ENCODE assay signal across 19 cellular contexts in the genomic region with DNA sequence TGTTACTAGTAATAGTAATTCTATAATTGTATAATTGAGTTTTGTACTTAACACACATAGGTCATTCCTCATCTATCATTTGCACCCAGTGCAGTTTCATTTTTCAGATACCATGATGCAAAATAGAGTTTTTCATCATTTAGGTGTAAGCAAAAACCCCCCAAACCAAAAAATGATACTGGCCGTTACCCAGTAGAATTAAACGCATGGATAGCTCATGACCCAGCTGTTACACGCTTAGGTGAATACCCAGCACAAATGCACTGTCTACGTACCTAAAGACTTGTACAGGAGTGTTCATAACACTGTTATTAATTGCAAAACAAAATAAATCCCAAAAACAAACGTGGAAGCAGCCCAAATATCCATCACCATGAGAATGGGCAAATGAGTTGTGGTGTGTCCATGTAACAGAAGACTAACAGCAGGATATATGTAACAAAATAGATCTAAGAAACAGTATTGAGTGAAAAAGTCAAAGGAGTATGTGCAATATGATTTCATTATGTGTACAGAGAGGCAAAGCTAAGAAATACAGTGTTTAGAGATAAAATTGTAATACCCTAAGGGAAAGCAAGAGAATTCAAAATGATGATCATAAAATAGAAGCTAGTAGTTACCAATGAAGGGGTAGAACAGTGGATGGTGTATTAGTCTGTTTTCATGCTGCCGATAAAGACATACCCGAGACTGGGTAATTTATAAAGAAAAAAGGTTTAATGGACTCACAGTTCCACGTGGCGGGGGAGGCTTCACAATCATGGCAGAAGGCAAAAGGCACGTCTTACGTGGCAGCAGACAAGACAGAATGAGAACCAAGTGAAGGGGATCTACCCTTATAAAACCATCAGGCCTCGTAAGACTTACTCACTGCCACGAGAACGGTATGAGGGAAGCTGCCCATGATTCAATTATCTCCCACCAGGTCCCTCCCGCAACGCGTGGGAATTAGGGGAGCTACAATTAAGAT.
"Had no signal": no experiment of that assay in that cellular context is flagged by ENCODE, and none has a peak within 500 bp of the region (broad histone marks: within the 10 kb centered on the region; RNA-seq: fewer than 3 reads in every experiment).

No MANE protein-coding gene starts in this region.

- DNase-seq: activated CD4-positive, alpha-beta T cell treated with anti-CD3 and anti-CD28 coated beads, Interleukin-2, amount 10 ng/mL, durations not matched to agents 7 days and 5 days; activated CD4-positive, CD25-positive, alpha-beta regulatory T cell; activated gamma-delta T cell treated with Interleukin-2 at 50 U/mL for 16 hours; activated naive CD8-positive, alpha-beta T cell treated with anti-CD3 and anti-CD28 coated beads, Interleukin-2, amount 50 U/mL, for 24 hours; activated T-cell treated with anti-CD3 and anti-CD28 coated beads, Interleukin-2, amount 50 U/mL, for 72 hours; dorsolateral prefrontal cortex; foreskin keratinocyte; left colon; mammary epithelial cell; occipital lobe; stimulated activated CD4-positive, alpha-beta T cell treated with anti-CD3 and anti-CD28 coated beads, Interleukin-4, amount 100 ng/mL, for 1 hour; stimulated activated CD8-positive, alpha-beta memory T cell treated with anti-CD3 and anti-CD28 coated beads, Interleukin-4, amount 100 ng/mL, for 48 hours; T-helper 2 cell; testis had no signal

- H3K27me3 Mint-ChIP-seq: activated CD4-positive, alpha-beta T cell treated with anti-CD3 and anti-CD28 coated beads, Interleukin-2, amount 10 ng/mL, durations not matched to agents 7 days and 5 days; activated naive CD8-positive, alpha-beta T cell treated with anti-CD3 and anti-CD28 coated beads, Interleukin-2, amount 50 U/mL, for 24 hours; natural killer cell treated with Interleukin-12 subunit alpha and Interleukin-12 subunit beta and Interleukin-15 and Interleukin-18, amount 100 ng/mL, for 72 hours; stimulated activated naive CD8-positive, alpha-beta T cell treated with anti-CD3 and anti-CD28 coated beads, Interleukin-15, Interleukin-2, amounts not matched to agents 100 ng/mL and 50 ng/mL, for 24 hours had no signal

- H3K9me3 ChIP-seq: ascending aorta, testis had no signal

- H3K27me3 ChIP-seq: ascending aorta, dorsolateral prefrontal cortex, foreskin keratinocyte, testis had no signal

- H3K4me1 Mint-ChIP-seq: activated naive CD8-positive, alpha-beta T cell treated with anti-CD3 and anti-CD28 coated beads, Interleukin-2, amount 50 U/mL, for 24 hours had no signal

- ATAC-seq: activated naive CD8-positive, alpha-beta T cell treated with anti-CD3 and anti-CD28 coated beads, Interleukin-2, amount 50 U/mL, for 24 hours; activated T-cell treated with anti-CD3 and anti-CD28 coated beads, Interleukin-2, amount 50 U/mL, for 72 hours; foreskin keratinocyte; left colon; natural killer cell treated with Interleukin-12 subunit alpha and Interleukin-12 subunit beta and Interleukin-15 and Interleukin-18, amount 100 ng/mL, for 72 hours had no signal

- FAIRE-seq: TTC549, urothelium cell line had no signal

- H3K27ac ChIP-seq: ascending aorta, dorsolateral prefrontal cortex, foreskin keratinocyte, testis had no signal

- H3K4me3 Mint-ChIP-seq: activated CD4-positive, alpha-beta T cell treated with anti-CD3 and anti-CD28 coated beads, Interleukin-2, amount 10 ng/mL, durations not matched to agents 7 days and 5 days; activated naive CD8-positive, alpha-beta T cell treated with anti-CD3 and anti-CD28 coated beads, Interleukin-2, amount 50 U/mL, for 24 hours; activated T-cell treated with anti-CD3 and anti-CD28 coated beads, Interleukin-2, amount 50 U/mL, for 72 hours; natural killer cell treated with Interleukin-12 subunit alpha and Interleukin-12 subunit beta and Interleukin-15 and Interleukin-18, amount 100 ng/mL, for 72 hours; stimulated activated naive CD8-positive, alpha-beta T cell treated with anti-CD3 and anti-CD28 coated beads, Interleukin-15, Interleukin-2, amounts not matched to agents 100 ng/mL and 50 ng/mL, for 24 hours had no signal

- H3K27ac Mint-ChIP-seq: activated CD4-positive, alpha-beta T cell treated with anti-CD3 and anti-CD28 coated beads, Interleukin-2, amount 10 ng/mL, durations not matched to agents 7 days and 5 days; natural killer cell treated with Interleukin-12 subunit alpha and Interleukin-12 subunit beta and Interleukin-15 and Interleukin-18, amount 100 ng/mL, for 72 hours; stimulated activated naive CD8-positive, alpha-beta T cell treated with anti-CD3 and anti-CD28 coated beads, Interleukin-15, Interleukin-2, amounts not matched to agents 100 ng/mL and 50 ng/mL, for 24 hours had no signal

- H3K4me3 ChIP-seq: ascending aorta, dorsolateral prefrontal cortex, testis had no signal

- H3K9me3 Mint-ChIP-seq: activated CD4-positive, alpha-beta T cell treated with anti-CD3 and anti-CD28 coated beads, Interleukin-2, amount 10 ng/mL, durations not matched to agents 7 days and 5 days; activated naive CD8-positive, alpha-beta T cell treated with anti-CD3 and anti-CD28 coated beads, Interleukin-2, amount 50 U/mL, for 24 hours; activated T-cell treated with anti-CD3 and anti-CD28 coated beads, Interleukin-2, amount 50 U/mL, for 72 hours; natural killer cell treated with Interleukin-12 subunit alpha and Interleukin-12 subunit beta and Interleukin-15 and Interleukin-18, amount 100 ng/mL, for 72 hours; stimulated activated naive CD8-positive, alpha-beta T cell treated with anti-CD3 and anti-CD28 coated beads, Interleukin-15, Interleukin-2, amounts not matched to agents 100 ng/mL and 50 ng/mL, for 24 hours had no signal

- H3K4me1 ChIP-seq: foreskin keratinocyte, testis had no signal
